4 cellular contexts compared by ENCODE assay signal in genomic region chr6:149968909-149969308, GRCh38. TPM values are rescaled to one million over a fixed set of nuclear protein-coding genes. Genes with fewer than 3 reads are reported as not detected.
"Had no signal": no experiment of that assay in that cellular context is flagged by ENCODE, and none has a peak within 500 bp of the region (broad histone marks: within the 10 kb centered on the region; RNA-seq: fewer than 3 reads in every experiment).

No MANE protein-coding gene starts in this region.

RNA-seq across cellular contexts. Expression of gene ULBP1, which starts 5.2 kb away (rescaled TPM):
- polyA plus RNA-seq: IgD-negative memory B cell had no signal

RNA-seq across cellular contexts. Expression of gene ULBP2, which starts 27.1 kb away (rescaled TPM):
- total RNA-seq: GM23338, H1, H9 had no signal
- polyA plus RNA-seq: GM23338 had no signal

RNA-seq across cellular contexts. Expression of gene RAET1G, which starts 46.0 kb away (rescaled TPM):
- total RNA-seq: GM23338, H1, H9 had no signal
- polyA plus RNA-seq: GM23338, IgD-negative memory B cell had no signal

RNA-seq across cellular contexts. Expression of gene RAET1L, which starts 56.4 kb away (rescaled TPM):
- total RNA-seq: GM23338, H1, H9 had no signal
- polyA plus RNA-seq: GM23338, H1, IgD-negative memory B cell had no signal
